In the genomic region with DNA sequence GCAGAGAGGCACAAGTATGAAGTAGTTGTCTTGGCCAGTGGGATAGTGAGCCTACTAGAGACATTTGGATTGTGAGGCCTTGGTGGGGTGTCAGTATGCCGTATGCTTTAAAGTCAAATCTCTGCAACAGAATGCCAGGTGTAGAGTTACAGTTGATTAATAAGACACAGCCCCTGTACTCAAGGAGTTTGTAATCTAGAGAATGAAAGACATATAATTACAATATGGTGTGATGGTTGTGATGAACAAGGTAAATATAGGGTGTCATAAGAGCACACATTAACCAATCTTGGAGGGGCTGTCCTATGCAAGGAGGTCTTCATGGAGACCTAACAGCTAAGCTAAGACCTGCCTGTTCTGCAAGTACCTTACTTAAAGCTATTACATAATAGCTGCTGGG, we compare ENCODE assay signal across 27 cellular contexts.
"Had no signal": no experiment of that assay in that cellular context is flagged by ENCODE, and none has a peak within 500 bp of the region (broad histone marks: within the 10 kb centered on the region; RNA-seq: fewer than 3 reads in every experiment).

No MANE protein-coding gene starts in this region.

- ATAC-seq: effector memory CD8-positive, alpha-beta T cell; esophagus mucosa; gastrocnemius medialis; heart right ventricle; left cardiac atrium; left lung; left ventricle myocardium superior; lower lobe of right lung; mucosa of descending colon had no signal

- H3K9me3 Mint-ChIP-seq: dendritic cell treated with granulocyte-macrophage colony-stimulating factor and Interleukin-4, amounts not matched to agents 40 ng/mL and 50 ng/mL, for 4 days; effector memory CD8-positive, alpha-beta T cell; endodermal cell; mesothelial cell of epicardium; naive B cell had no signal

- H3K27ac Mint-ChIP-seq: dendritic cell treated with granulocyte-macrophage colony-stimulating factor and Interleukin-4, amounts not matched to agents 40 ng/mL and 50 ng/mL, for 4 days; effector memory CD8-positive, alpha-beta T cell; endodermal cell; mesothelial cell of epicardium; naive B cell had no signal

- H3K4me1 Mint-ChIP-seq: endodermal cell, naive B cell had no signal

- H3K36me3 Mint-ChIP-seq: naive B cell had no signal

- H3K27me3 ChIP-seq: esophagus squamous epithelium, gastrocnemius medialis, heart right ventricle, left lung had no signal

- H3K36me3 ChIP-seq: esophagus squamous epithelium, gastrocnemius medialis, left lung, lower lobe of right lung had no signal

- H3K4me1 ChIP-seq: esophagus squamous epithelium, left lung, lower lobe of right lung had no signal

- H3K4me3 ChIP-seq: esophagus squamous epithelium, gastrocnemius medialis, heart right ventricle, left lung, lower lobe of right lung, mucosa of descending colon had no signal

- H3K27me3 Mint-ChIP-seq: dendritic cell treated with granulocyte-macrophage colony-stimulating factor and Interleukin-4, amounts not matched to agents 40 ng/mL and 50 ng/mL, for 4 days; effector memory CD8-positive, alpha-beta T cell; naive B cell had no signal

- H3K9me3 ChIP-seq: esophagus squamous epithelium, gastrocnemius medialis, heart right ventricle, left lung, lower lobe of right lung, mucosa of descending colon had no signal

- FAIRE-seq: endometrium, islet of Langerhans, keratinocyte had no signal

- H3K27ac ChIP-seq: epithelial cell of prostate, esophagus squamous epithelium, gastrocnemius medialis, heart right ventricle, left lung, lower lobe of right lung had no signal

- DNase-seq: cortex of kidney; effector CD8-positive, alpha-beta T cell; effector memory CD8-positive, alpha-beta T cell; endodermal cell; erythroblast; esophagus squamous epithelium; foreskin fibroblast; foreskin melanocyte; gastrocnemius medialis; glutamatergic neuron; head of caudate nucleus; heart right ventricle; hippocampal formation; left cardiac atrium; left lung; left ventricle myocardium superior; lower lobe of right lung; mesenchymal stem cell; mucosa of descending colon; naive B cell had no signal

- H3K4me3 Mint-ChIP-seq: dendritic cell treated with granulocyte-macrophage colony-stimulating factor and Interleukin-4, amounts not matched to agents 40 ng/mL and 50 ng/mL, for 4 days; effector memory CD8-positive, alpha-beta T cell; endodermal cell; mesothelial cell of epicardium; naive B cell had no signal
